27 cellular contexts compared by ENCODE assay signal in genomic region chr16:17162560-17162959, GRCh38.
"Had no signal": no experiment of that assay in that cellular context is flagged by ENCODE, and none has a peak within 500 bp of the region (broad histone marks: within the 10 kb centered on the region; RNA-seq: fewer than 3 reads in every experiment).

No MANE protein-coding gene starts in this region.

- ATAC-seq: activated T-cell treated with anti-CD3 and anti-CD28 coated beads, Interleukin-2, amount 50 U/mL, for 72 hours; esophagus mucosa; natural killer cell; stimulated activated naive CD8-positive, alpha-beta T cell treated with anti-CD3 and anti-CD28 coated beads, Interleukin-15, Interleukin-2, amounts not matched to agents 100 U/mL and 50 U/mL, for 24 hours had no signal

- DNase-seq: activated CD4-positive, alpha-beta T cell treated with anti-CD3 and anti-CD28 coated beads for 1 hour; activated CD8-positive, alpha-beta memory T cell treated with anti-CD3 and anti-CD28 coated beads for 24 hours; activated CD8-positive, alpha-beta memory T cell treated with anti-CD3 and anti-CD28 coated beads, Interleukin-2, amount 50 U/mL, for 48 hours; activated gamma-delta T cell; activated T-cell treated with anti-CD3 and anti-CD28 coated beads, Interleukin-2, amount 50 U/mL, for 72 hours; adrenal gland; cerebellar nuclear complex; cortex of kidney; effector CD4-positive, alpha-beta T cell; lower lobe of right lung; natural killer cell; occipital lobe; retina; stimulated activated CD4-positive, alpha-beta T cell treated with anti-CD3 and anti-CD28 coated beads, Interleukin-12 subunit alpha, Interleukin-12 subunit beta, amount 100 ng/mL, for 4 hours; stimulated activated CD4-positive, alpha-beta T cell treated with anti-CD3 and anti-CD28 coated beads, Interleukin-1b, Interleukin-23, amount 100 ng/mL, for 48 hours; stimulated activated naive CD8-positive, alpha-beta T cell treated with anti-CD3 and anti-CD28 coated beads, Interleukin-15, Interleukin-2, amounts not matched to agents 100 U/mL and 50 U/mL, for 24 hours; substantia nigra; T-helper 1 cell; T1000; tibial artery; WERI-Rb-1 had no signal

- H3K27ac ChIP-seq: adrenal gland, hepatocyte, lower lobe of right lung, tibial artery, WERI-Rb-1 had no signal

- H3K4me2 ChIP-seq: hepatocyte had no signal

- H3K9me3 ChIP-seq: adrenal gland, lower lobe of right lung, tibial artery had no signal

- H3K79me2 ChIP-seq: hepatocyte had no signal

- H3K36me3 ChIP-seq: adrenal gland, lower lobe of right lung, WERI-Rb-1 had no signal

- H3K4me3 ChIP-seq: adrenal gland, hepatocyte, lower lobe of right lung, tibial artery had no signal

- H2AFZ ChIP-seq: hepatocyte had no signal

- FAIRE-seq: astrocyte, bronchial epithelial cell, keratinocyte, urothelium cell line had no signal

- H3K27me3 ChIP-seq: adrenal gland, hepatocyte, tibial artery had no signal

- H3K4me1 ChIP-seq: adrenal gland, lower lobe of right lung, tibial artery had no signal
